ENCODE assay signal across 32 cellular contexts in the genomic region with DNA sequence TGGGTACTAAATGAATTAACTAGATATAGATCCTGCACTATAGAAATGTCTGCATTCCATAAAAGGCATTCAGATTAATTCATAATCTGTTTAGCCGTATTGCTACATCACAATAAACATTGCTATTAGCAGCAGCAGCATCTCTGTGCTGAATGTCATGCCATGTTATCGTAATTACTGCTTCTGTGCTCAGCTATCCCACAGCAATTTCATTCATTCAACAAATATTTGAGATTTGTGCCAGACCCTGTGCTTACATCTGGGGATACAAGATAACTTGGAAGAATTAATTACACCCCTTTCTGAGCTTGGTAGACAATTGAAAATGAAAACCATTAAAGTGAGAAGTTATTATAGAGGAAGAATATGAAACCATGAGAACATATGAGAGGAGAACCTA.
"Had no signal": no experiment of that assay in that cellular context is flagged by ENCODE, and none has a peak within 500 bp of the region (broad histone marks: within the 10 kb centered on the region; RNA-seq: fewer than 3 reads in every experiment).

No MANE protein-coding gene starts in this region.

- DNase-seq: activated CD4-positive, alpha-beta memory T cell treated with anti-CD3 and anti-CD28 coated beads, Interleukin-2, amount 10 ng/mL, durations not matched to agents 7 days and 5 days; activated CD4-positive, alpha-beta T cell treated with anti-CD3 and anti-CD28 coated beads for 1 hour; activated CD4-positive, alpha-beta T cell treated with anti-CD3 and anti-CD28 coated beads for 48 hours; activated CD4-positive, CD25-positive, alpha-beta regulatory T cell; activated CD8-positive, alpha-beta memory T cell treated with anti-CD3 and anti-CD28 coated beads for 24 hours; activated CD8-positive, alpha-beta memory T cell treated with anti-CD3 and anti-CD28 coated beads, Interleukin-2, amount 10 ng/mL, durations not matched to agents 7 days and 5 days; activated CD8-positive, alpha-beta memory T cell treated with anti-CD3 and anti-CD28 coated beads, Interleukin-2, amount 50 U/mL, for 48 hours; activated effector memory CD4-positive, alpha-beta T cell treated with Interleukin-2 at 50 U/mL for 16 hours; activated naive CD4-positive, alpha-beta T cell treated with anti-CD3 and anti-CD28 coated beads, Interleukin-2, amount 10 ng/mL, durations not matched to agents 7 days and 5 days; activated naive CD8-positive, alpha-beta T cell treated with anti-CD3 and anti-CD28 coated beads, Interleukin-2, amount 50 U/mL, for 24 hours; activated T-cell treated with anti-CD3 and anti-CD28 coated beads, Interleukin-2, amount 50 U/mL, for 48 hours; amniotic stem cell; aorta; MM.1S; MV-4-11; NCI-H1092; NCI-H1436 treated with DMSO at 0.1 percent for 48 hours; NCI-H1694 treated with DMSO at 0.1 percent for 48 hours; NCI-H2029; NCI-H345; NCI-H524 treated with DMSO at 0.1 percent for 48 hours; PC-3; Peyer's patch; SIG-M5; SW 1271; T-helper 1 cell; T-helper 2 cell; T-helper 9 cell; WERI-Rb-1 had no signal

- H3K27me3 ChIP-seq: cardiac muscle cell, Peyer's patch had no signal

- H3K36me3 ChIP-seq: cardiac muscle cell, Peyer's patch, WERI-Rb-1 had no signal

- ATAC-seq: activated CD8-positive, alpha-beta memory T cell treated with anti-CD3 and anti-CD28 coated beads, Interleukin-2, amount 10 ng/mL, durations not matched to agents 7 days and 5 days; activated naive CD8-positive, alpha-beta T cell treated with anti-CD3 and anti-CD28 coated beads, Interleukin-2, amount 50 U/mL, for 24 hours; PC-3; SK-N-SH treated with all-trans-retinoic acid at 6 μM for 48 hours had no signal

- H3K4me1 ChIP-seq: Peyer's patch had no signal

- H3K9me3 ChIP-seq: Peyer's patch had no signal

- H3K4me3 ChIP-seq: cardiac muscle cell, Peyer's patch had no signal

- H3K27ac ChIP-seq: cardiac muscle cell, Peyer's patch, RWPE1, WERI-Rb-1 had no signal
